In the genomic region with DNA sequence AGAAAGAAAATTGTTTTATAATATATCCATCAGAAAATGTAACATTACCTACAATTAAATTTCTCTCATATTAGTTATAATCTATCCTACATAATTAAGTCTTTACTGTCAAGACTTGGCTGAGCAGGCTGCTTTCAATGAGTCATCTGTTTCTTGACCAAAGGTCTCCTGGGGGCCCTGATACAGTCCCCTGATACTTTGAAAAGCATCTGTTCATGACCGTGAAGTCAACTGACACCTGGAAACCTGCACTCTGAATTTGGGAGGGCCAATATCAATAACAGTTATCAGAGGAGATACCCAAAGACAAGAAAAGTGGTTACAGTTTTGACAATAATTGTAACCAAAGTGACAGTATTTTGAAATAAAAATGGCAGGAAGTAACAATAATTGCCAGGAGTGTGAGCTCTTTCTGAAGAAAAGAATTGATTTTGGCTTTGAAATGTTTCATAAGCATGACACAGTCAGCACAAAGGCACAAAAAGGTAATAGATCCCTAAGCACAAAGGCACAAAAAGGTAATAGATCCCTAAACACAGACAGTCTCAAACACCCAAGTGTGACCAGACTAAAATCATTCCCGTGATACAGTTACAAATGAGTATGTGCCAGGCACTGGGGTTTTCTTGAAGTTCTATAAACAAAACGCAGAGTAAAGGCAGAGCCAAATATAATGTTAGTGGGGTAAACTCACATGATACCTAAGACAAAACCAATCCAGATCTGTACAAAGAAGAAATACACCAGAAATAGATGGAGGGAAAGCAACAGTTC, we compare ENCODE assay signal across 12 cellular contexts.
DNase-seq lines count a peak whose midpoint lies in the region; ATAC-seq, FAIRE-seq and TF ChIP-seq lines count a peak whose summit lies in the region.
"Had no signal": no experiment of that assay in that cellular context is flagged by ENCODE, and none has a peak within 500 bp of the region (broad histone marks: within the 10 kb centered on the region; RNA-seq: fewer than 3 reads in every experiment).

No MANE protein-coding gene starts in this region.

- H3K36me3 Mint-ChIP-seq in neural progenitor cell = no peaks in the 10 kb centered on the region
- no peaks in the 10 kb centered on the region for H3K36me3 Mint-ChIP-seq in activated T-helper 1 cell treated with anti-CD3 and anti-CD28 coated beads, Interleukin-12 subunit alpha, Interleukin-12 subunit beta, Interleukin-2, Interleukin-4 antibody, amounts not matched to agents 30 ng/mL and 10 ng/mL and 1 ng/mL, durations not matched to agents 14 hours and 24 hours and 36 hours (ENCODE audit: low read depth)
- H3K36me3 Mint-ChIP-seq: IgD-negative memory B cell had no signal

- no peak overlapping the region for H3K4me3 Mint-ChIP-seq in neural progenitor cell
- H3K4me3 Mint-ChIP-seq in activated T-helper 1 cell treated with anti-CD3 and anti-CD28 coated beads, Interleukin-12 subunit alpha, Interleukin-12 subunit beta, Interleukin-2, Interleukin-4 antibody, amounts not matched to agents 30 ng/mL and 10 ng/mL and 1 ng/mL, durations not matched to agents 14 hours and 24 hours and 36 hours = no peak overlapping the region
- H3K4me3 Mint-ChIP-seq: activated CD4-positive, alpha-beta T cell treated with anti-CD3 and anti-CD28 coated beads, Interleukin-2, amount 10 ng/mL, durations not matched to agents 24 days and 14 days; IgD-negative memory B cell had no signal

- H2AFZ ChIP-seq in neural progenitor cell (replicated peaks) = peak overlapping the region; percentile 20

- intact Hi-C loops in activated T-helper 1 cell treated with anti-CD3 and anti-CD28 coated beads, Interleukin-12 subunit alpha, Interleukin-12 subunit beta, Interleukin-2, Interleukin-4 antibody, amounts not matched to agents 30 ng/mL and 10 ng/mL and 1 ng/mL, durations not matched to agents 14 hours and 24 hours and 36 hours (cut with micrococcal nuclease) = no loop called here

- no peak overlapping the region for H3K27ac ChIP-seq in neural progenitor cell

- ATAC-seq in HG02610 (IDR thresholded peaks at IDR 0.05; ENCODE audit: unreplicated experiment) (peak; percentile 82), HG03354 (IDR thresholded peaks at IDR 0.05; ENCODE audit: poor library complexity, severe bottlenecking, unreplicated experiment) (peak; percentile 89)

- H3K9me3 ChIP-seq in neural progenitor cell (ENCODE audit: low read depth) = no peaks in the 10 kb centered on the region

- H3K4me2 ChIP-seq in neural progenitor cell = no peak overlapping the region

- no peaks in the 10 kb centered on the region for H4K20me1 ChIP-seq in neural progenitor cell (ENCODE audit: low read depth)

- H3K79me2 ChIP-seq in neural progenitor cell (ENCODE audit: low read depth) = no peaks in the 10 kb centered on the region

- H3K4me1 ChIP-seq in neural progenitor cell = no peaks in the 10 kb centered on the region

- H3F3A ChIP-seq in neural progenitor cell (ENCODE audit: low read depth) = no peaks in the 10 kb centered on the region

- no peak overlapping the region for H3K4me3 ChIP-seq in neural progenitor cell

- no peak for DNase-seq in GM19239 (ENCODE audit: insufficient read length, low spot score)
- no peak for DNase-seq in neural progenitor cell (ENCODE audit: low spot score)
- DNase-seq in epidermal melanocyte (ENCODE audit: insufficient read length, low spot score) = no peak
- no peak for DNase-seq in NCI-H2029 treated with DMSO at 0.1 percent for 48 hours (lab: John Stamatoyannopoulos, UW)
- DNase-seq in activated T-helper 1 cell treated with anti-CD3 and anti-CD28 coated beads, Interleukin-12 subunit alpha, Interleukin-12 subunit beta, Interleukin-2, Interleukin-4 antibody, amounts not matched to agents 30 ng/mL and 10 ng/mL and 1 ng/mL, durations not matched to agents 14 hours and 24 hours and 36 hours (ENCODE audit: low spot score) = no peak
- DNase-seq in DMS153 treated with DMSO at 0.1 percent for 48 hours (lab: John Stamatoyannopoulos, UW; ENCODE audit: unreplicated experiment) = no peak
- DNase-seq: activated CD4-positive, alpha-beta T cell treated with anti-CD3 and anti-CD28 coated beads, Interleukin-2, amount 10 ng/mL, durations not matched to agents 24 days and 14 days; NCI-H345; stimulated activated CD4-positive, alpha-beta T cell treated with anti-CD3 and anti-CD28 coated beads, Interleukin-1b, Interleukin-23, amount 100 ng/mL, for 48 hours had no signal

- H3K4me1 Mint-ChIP-seq in neural progenitor cell = peaks cover 7% of the 10 kb centered on the region
- no peaks in the 10 kb centered on the region for H3K4me1 Mint-ChIP-seq in activated T-helper 1 cell treated with anti-CD3 and anti-CD28 coated beads, Interleukin-12 subunit alpha, Interleukin-12 subunit beta, Interleukin-2, Interleukin-4 antibody, amounts not matched to agents 30 ng/mL and 10 ng/mL and 1 ng/mL, durations not matched to agents 14 hours and 24 hours and 36 hours (ENCODE audit: low read depth)
- H3K4me1 Mint-ChIP-seq: activated CD4-positive, alpha-beta T cell treated with anti-CD3 and anti-CD28 coated beads, Interleukin-2, amount 10 ng/mL, durations not matched to agents 24 days and 14 days had no signal

- peak; percentile 4 for FAIRE-seq in GM19239 (lab: Jason Lieb, UNC)

- no peak overlapping the region for H3K27ac Mint-ChIP-seq in neural progenitor cell
- H3K27ac Mint-ChIP-seq in activated T-helper 1 cell treated with anti-CD3 and anti-CD28 coated beads, Interleukin-12 subunit alpha, Interleukin-12 subunit beta, Interleukin-2, Interleukin-4 antibody, amounts not matched to agents 30 ng/mL and 10 ng/mL and 1 ng/mL, durations not matched to agents 14 hours and 24 hours and 36 hours = no peak overlapping the region
- H3K27ac Mint-ChIP-seq: activated CD4-positive, alpha-beta T cell treated with anti-CD3 and anti-CD28 coated beads, Interleukin-2, amount 10 ng/mL, durations not matched to agents 24 days and 14 days; IgD-negative memory B cell had no signal

- TF ChIP-seq CTCF in neural progenitor cell (IDR thresholded peaks at IDR 0.05) = no peak

- no peaks in the 10 kb centered on the region for H3K36me3 ChIP-seq in neural progenitor cell

- H3K9me3 Mint-ChIP-seq in neural progenitor cell = no peaks in the 10 kb centered on the region
- no peaks in the 10 kb centered on the region for H3K9me3 Mint-ChIP-seq in activated T-helper 1 cell treated with anti-CD3 and anti-CD28 coated beads, Interleukin-12 subunit alpha, Interleukin-12 subunit beta, Interleukin-2, Interleukin-4 antibody, amounts not matched to agents 30 ng/mL and 10 ng/mL and 1 ng/mL, durations not matched to agents 14 hours and 24 hours and 36 hours
- H3K9me3 Mint-ChIP-seq: activated CD4-positive, alpha-beta T cell treated with anti-CD3 and anti-CD28 coated beads, Interleukin-2, amount 10 ng/mL, durations not matched to agents 24 days and 14 days had no signal

- H3K9ac ChIP-seq in neural progenitor cell = no peak overlapping the region

- no peaks in the 10 kb centered on the region for H3K27me3 ChIP-seq in neural progenitor cell

- H3K27me3 Mint-ChIP-seq in neural progenitor cell (ENCODE audit: insufficient read depth, low read depth) = no peaks in the 10 kb centered on the region
- H3K27me3 Mint-ChIP-seq in activated T-helper 1 cell treated with anti-CD3 and anti-CD28 coated beads, Interleukin-12 subunit alpha, Interleukin-12 subunit beta, Interleukin-2, Interleukin-4 antibody, amounts not matched to agents 30 ng/mL and 10 ng/mL and 1 ng/mL, durations not matched to agents 14 hours and 24 hours and 36 hours (ENCODE audit: insufficient read depth) = no peaks in the 10 kb centered on the region
- H3K27me3 Mint-ChIP-seq: activated CD4-positive, alpha-beta T cell treated with anti-CD3 and anti-CD28 coated beads, Interleukin-2, amount 10 ng/mL, durations not matched to agents 24 days and 14 days; IgD-negative memory B cell had no signal
